Comparison of ENCODE assay signal across 8 cellular contexts in genomic region chr17:58517378-58517927, GRCh38. TPM values are rescaled to one million over a fixed set of nuclear protein-coding genes. Genes with fewer than 3 reads are reported as not detected.
A peak's percentile ranks its signal among the peaks of the same experiment; 100 is the strongest.
DNase-seq lines count a peak whose midpoint lies in the region; ATAC-seq and TF ChIP-seq lines count a peak whose summit lies in the region.

No MANE protein-coding gene starts in this region.

- no peaks in the 10 kb centered on the region for H3K9me3 ChIP-seq in left lung
- no peaks in the 10 kb centered on the region for H3K9me3 ChIP-seq in upper lobe of left lung

- WGBS in upper lobe of left lung, 2 donors = 0 to 7% methylated on average over 6 to 26 of the region's 27 CpGs

- H3K4me1 ChIP-seq in left lung (peaks cover 26 to 64% of the 10 kb centered on the region in 2 donors), upper lobe of left lung (peaks cover 36 to 64% (median 58%) of the 10 kb centered on the region in 4 donors)

- H3K27ac Mint-ChIP-seq in activated naive CD8-positive, alpha-beta T cell treated with anti-CD3 and anti-CD28 coated beads, Interleukin-2, amount 10 ng/mL, durations not matched to agents 7 days and 5 days = peak overlapping the region; percentile 97

- peaks cover 3% of the 10 kb centered on the region for H3K27me3 Mint-ChIP-seq in activated naive CD8-positive, alpha-beta T cell treated with anti-CD3 and anti-CD28 coated beads, Interleukin-2, amount 10 ng/mL, durations not matched to agents 7 days and 5 days

- TF ChIP-seq EP300 in upper lobe of left lung (IDR thresholded peaks at IDR 0.05) = peak in 1 of 4 donors; percentile 14

- intact Hi-C loops in Right ventricle myocardium superior (cut with DNase I) = no loop called here
- intact Hi-C loops in cardiac septum (cut with DNase I) = loop anchor here (5.0 to 10.0 kb wide), 3 partner anchors 70 to 1187 kb away; partner anchors contain the start of genes PTRH2, SUPT4H1 and VMP1
- intact Hi-C loops in left lung (cut with DNase I) = no loop called here

- peak overlapping the region; percentile 49 to 82 for H3K4me3 ChIP-seq in left lung
- peak overlapping the region; percentile 51 to 88 (median 72) for H3K4me3 ChIP-seq in upper lobe of left lung

- H3K36me3 Mint-ChIP-seq in activated naive CD8-positive, alpha-beta T cell treated with anti-CD3 and anti-CD28 coated beads, Interleukin-2, amount 10 ng/mL, durations not matched to agents 7 days and 5 days = peaks cover 2% of the 10 kb centered on the region

- H3K9me3 Mint-ChIP-seq in activated naive CD8-positive, alpha-beta T cell treated with anti-CD3 and anti-CD28 coated beads, Interleukin-2, amount 10 ng/mL, durations not matched to agents 7 days and 5 days = no peaks in the 10 kb centered on the region

- peak overlapping the region; percentile 94 for H3K4me3 Mint-ChIP-seq in activated naive CD8-positive, alpha-beta T cell treated with anti-CD3 and anti-CD28 coated beads, Interleukin-2, amount 10 ng/mL, durations not matched to agents 7 days and 5 days

- no peaks in the 10 kb centered on the region for H3K27me3 ChIP-seq in left lung
- no peaks in the 10 kb centered on the region for H3K27me3 ChIP-seq in upper lobe of left lung

- TF ChIP-seq CTCF in left lung (IDR thresholded peaks at IDR 0.05) (no peak), upper lobe of left lung (IDR thresholded peaks at IDR 0.05) (peak in 1 of 6 experiments; percentile 3)

- H3K36me3 ChIP-seq in left lung (peaks cover 0 to 5% of the 10 kb centered on the region in 2 donors), upper lobe of left lung (peaks cover 2 to 12% (median 4%) of the 10 kb centered on the region in 4 donors)

- peaks cover 44% of the 10 kb centered on the region for H3K4me1 Mint-ChIP-seq in activated naive CD8-positive, alpha-beta T cell treated with anti-CD3 and anti-CD28 coated beads, Interleukin-2, amount 10 ng/mL, durations not matched to agents 7 days and 5 days

- H3K27ac ChIP-seq in left lung = peak overlapping the region; percentile 93 to 97
- H3K27ac ChIP-seq in upper lobe of left lung = peak overlapping the region; percentile 92 to 97 (median 96)

- peak in 3 of 4 donors; percentile 25 to 73 (median 64) for TF ChIP-seq POLR2A in upper lobe of left lung (IDR thresholded peaks at IDR 0.05)

- ATAC-seq in Right ventricle myocardium superior (ENCODE audit: poor library complexity) = peak; percentile 33
- no peak for ATAC-seq in activated naive CD8-positive, alpha-beta T cell treated with anti-CD3 and anti-CD28 coated beads, Interleukin-2, amount 10 ng/mL, durations not matched to agents 7 days and 5 days (ENCODE audit: low read depth)
- ATAC-seq in left lung = peak; percentile 56
- peak in 1 of 2 donors; percentile 74 for ATAC-seq in upper lobe of left lung (ENCODE audit: low FRiP score in 2 of 2)
- ATAC-seq in HG03108 (IDR thresholded peaks at IDR 0.05; ENCODE audit: unreplicated experiment) = no peak
- ATAC-seq in GM19395 (IDR thresholded peaks at IDR 0.05; ENCODE audit: unreplicated experiment) = no peak
- ATAC-seq in activated CD4-positive, CD25-positive, alpha-beta regulatory T cell treated with anti-CD3 and anti-CD28 coated beads, Interleukin-2, amount 50 U/mL, for 24 hours = no peak

- DNase-seq in Right ventricle myocardium superior (no peak), cardiac septum (ENCODE audit: low spot score) (no peak), left lung (peak in 1 of 2 donors; percentile 97), upper lobe of left lung (no peak)
- no peak for DNase-seq in activated naive CD8-positive, alpha-beta T cell treated with anti-CD3 and anti-CD28 coated beads, Interleukin-2, amount 10 ng/mL, durations not matched to agents 7 days and 5 days

- POLR2A ChIA-PET in activated naive CD8-positive, alpha-beta T cell treated with anti-CD3 and anti-CD28 coated beads, Interleukin-2, amount 10 ng/mL, durations not matched to agents 7 days and 5 days (lab: Charles Lee) = interaction anchor here (0.9 to 2.8 kb wide), 2 partner anchors 114 to 190 kb away, joined by 3 to 68 read pairs; no protein-coding TSS in a partner anchor

RNA-seq across cellular contexts. Expression of gene MTMR4, which starts 3.0 kb away (rescaled TPM):
- total RNA-seq in Right ventricle myocardium superior (11.3 TPM), cardiac septum (23.4 TPM), left lung (10 to 100 TPM; 33.6 to 43.4 TPM), upper lobe of left lung (10 to 100 TPM; 19.6 to 56.6 (median 34.9) TPM)
- 10 to 100 TPM; 50.5 to 50.8 TPM for total RNA-seq in activated naive CD8-positive, alpha-beta T cell treated with anti-CD3 and anti-CD28 coated beads, Interleukin-2, amount 10 ng/mL, durations not matched to agents 7 days and 5 days

RNA-seq across cellular contexts. Expression of gene HSF5, which starts 29.2 kb away (rescaled TPM):
- total RNA-seq in Right ventricle myocardium superior (not detected), cardiac septum (not detected), left lung (under 1 TPM; 0.08 to 0.15 TPM), upper lobe of left lung (under 1 TPM in 5 of 6 donors, not detected in 1; 0.07 to 0.39 (median 0.30) TPM)
- under 1 TPM; 0.47 to 0.60 TPM for total RNA-seq in activated naive CD8-positive, alpha-beta T cell treated with anti-CD3 and anti-CD28 coated beads, Interleukin-2, amount 10 ng/mL, durations not matched to agents 7 days and 5 days

Comparison
In these comparisons a context has a peak if more than half of its experiments do, and no peak if none do; other contexts are left out.
1. ATAC-seq: peak in Right ventricle myocardium superior (single experiment) and left lung (single experiment); none in activated naive CD8-positive, alpha-beta T cell treated with anti-CD3 and anti-CD28 coated beads, Interleukin-2, amount 10 ng/mL, durations not matched to agents 7 days and 5 days (single experiment), HG03108 (single experiment), GM19395 (single experiment) and activated CD4-positive, CD25-positive, alpha-beta regulatory T cell treated with anti-CD3 and anti-CD28 coated beads, Interleukin-2, amount 50 U/mL, for 24 hours (0 of 2).